ENCODE assay signal across 26 cellular contexts in the genomic region with DNA sequence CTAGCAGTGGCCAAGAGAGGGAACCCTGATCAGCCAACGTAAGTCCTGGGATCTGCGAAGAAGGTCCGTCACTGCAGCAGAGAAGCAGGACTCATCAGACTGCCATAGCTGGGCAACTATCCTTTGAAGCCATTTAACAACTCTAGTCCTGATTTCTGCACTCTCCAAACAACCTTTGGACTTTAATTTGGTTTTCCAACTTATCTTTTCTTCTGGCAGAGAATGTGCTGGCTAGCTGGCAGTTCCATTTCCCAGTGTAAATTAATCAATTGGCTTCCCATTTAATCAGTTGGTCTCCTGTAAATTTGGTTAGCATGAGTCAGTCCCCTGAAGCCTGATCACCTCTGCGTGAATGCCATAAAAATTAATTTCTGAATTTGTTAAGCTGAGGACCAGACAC.
DNase-seq lines count a peak whose midpoint lies in the region; ATAC-seq, FAIRE-seq and TF ChIP-seq lines count a peak whose summit lies in the region.
"Had no signal": no experiment of that assay in that cellular context is flagged by ENCODE, and none has a peak within 500 bp of the region (broad histone marks: within the 10 kb centered on the region; RNA-seq: fewer than 3 reads in every experiment).

No MANE protein-coding gene starts in this region.

- no peak for FAIRE-seq in pancreas (lab: Jason Lieb, UNC)
- FAIRE-seq: A204.1, GM12878, GM12892, GM18507 had no signal

- peaks cover 13% of the 10 kb centered on the region for H3K4me1 ChIP-seq in body of pancreas
- peaks cover 3 to 6% (median 4%) of the 10 kb centered on the region in 3 donors for H3K4me1 ChIP-seq in pancreas
- H3K4me1 ChIP-seq: BE2C, BLaER1 had no signal

- no peaks in the 10 kb centered on the region for H3K36me3 ChIP-seq in body of pancreas (replicated peaks in 1 of 2; ENCODE audit: insufficient read depth in 1 of 2, low read depth in 2 of 2)
- H3K36me3 ChIP-seq in pancreas, result no peaks in the 10 kb centered on the region
- H3K36me3 ChIP-seq: BE2C, BLaER1 had no signal

- TF ChIP-seq CTCF in body of pancreas (IDR thresholded peaks at IDR 0.05), result no peak
- TF ChIP-seq CTCF in pancreas (IDR thresholded peaks at IDR 0.05), result no peak

- intact Hi-C loops in body of pancreas (cut with DNase I) (no loop called here), pancreas (cut with DNase I) (no loop called here)

- H3K27ac ChIP-seq in body of pancreas (no peak overlapping the region), pancreas (no peak overlapping the region)
- H3K27ac ChIP-seq: BLaER1 had no signal

- TF ChIP-seq POLR2A in body of pancreas (IDR thresholded peaks at IDR 0.05), result no peak

- H3K9me3 ChIP-seq in body of pancreas, result no peaks in the 10 kb centered on the region
- no peaks in the 10 kb centered on the region for H3K9me3 ChIP-seq in pancreas
- H3K9me3 ChIP-seq: BE2C had no signal

- H3K4me3 ChIP-seq in body of pancreas (no peak overlapping the region), pancreas (no peak overlapping the region)
- H3K4me3 ChIP-seq: BLaER1, GM12878 had no signal

- peak; percentile 47 for ATAC-seq in body of pancreas
- ATAC-seq in left lobe of liver, result peak; percentile 85
- ATAC-seq in pancreas, result peak; percentile 72 to 87 (median 78)
- no peak for ATAC-seq in HG03571 (IDR thresholded peaks at IDR 0.05; ENCODE audit: unreplicated experiment)
- ATAC-seq: GM12878 had no signal

- 33 to 38% methylated on average over 4 of the region's 4 CpGs for WGBS in body of pancreas, 2 donors
- 39 to 43% methylated on average over 4 of the region's 4 CpGs for WGBS in pancreas, 2 donors

- H3K27me3 ChIP-seq in body of pancreas (no peaks in the 10 kb centered on the region), pancreas (peaks cover 0 to 20% (median 0%) of the 10 kb centered on the region in 4 donors)
- H3K27me3 ChIP-seq: BE2C had no signal

- DNase-seq in body of pancreas (peak in 2 of 4 donors; percentile 15 to 20), left lobe of liver (ENCODE audit: low spot score) (no peak), pancreas (peak in 2 of 6 donors; percentile 2 to 10), NCI-H2107 (lab: John Stamatoyannopoulos, UW) (no peak), midbrain (lab: John Stamatoyannopoulos, UW) (no peak)
- DNase-seq: 8988T; ACHN; BE2C; C1 segment of cervical spinal cord; CD4-positive, alpha-beta memory T cell; CD4-positive, CD25-positive, alpha-beta regulatory T cell; CD8-positive, alpha-beta memory T cell; COR-L47; DMS 273 treated with DMSO at 0.1 percent for 48 hours; DMS153; DMS53; DMS79; DND-41; EL; GDM1 had no signal
